8 cellular contexts compared by ENCODE assay signal in genomic region chr12:104286538-104287482, GRCh38.
DNase-seq lines count a peak whose midpoint lies in the region; ATAC-seq, FAIRE-seq and TF ChIP-seq lines count a peak whose summit lies in the region.

No MANE protein-coding gene starts in this region.

- H3F3A ChIP-seq in OCI-LY1 (ENCODE audit: insufficient read depth, low read length), result no peaks in the 10 kb centered on the region

- DNase-seq in D721Med (ENCODE audit: insufficient read length, low spot score) (peak; percentile 73), activated T-cell treated with anti-CD3 and anti-CD28 coated beads for 1 hour (ENCODE audit: low read depth) (peak; percentile 81), epidermal melanocyte (ENCODE audit: insufficient read length, low spot score) (peak; percentile 82), midbrain (lab: John Stamatoyannopoulos, UW) (peak; percentile 92)
- peak; percentile 64 to 77 for DNase-seq in stimulated activated CD8-positive, alpha-beta memory T cell treated with anti-CD3 and anti-CD28 coated beads, Interleukin-2, amount 100 ng/mL, for 1 hour (ENCODE audit: low read depth in 2 of 2)

- H3K36me3 ChIP-seq in HUES6 (ENCODE audit: control insufficient read depth, insufficient read depth, low read length) (peaks cover 16% of the 10 kb centered on the region; the same call in 1 of the 2 replicates), OCI-LY1 (ENCODE audit: insufficient read depth, low read length) (peaks cover 7% of the 10 kb centered on the region)

- H3K27ac ChIP-seq in HUES6 (ENCODE audit: low read depth, low read length), result peak overlapping the region; percentile 93
- H3K27ac ChIP-seq in OCI-LY1 (ENCODE audit: low read depth, low read length, poor library complexity, severe bottlenecking), result peak overlapping the region; percentile 97

- no peak overlapping the region for H2AFZ ChIP-seq in OCI-LY1 (ENCODE audit: low read length)

- H3K9me3 ChIP-seq in HUES6 (ENCODE audit: control insufficient read depth, insufficient read depth, low read depth, low read length) (peaks cover 2% of the 10 kb centered on the region; the same call in 1 of the 2 replicates), OCI-LY1 (ENCODE audit: low read length) (no peaks in the 10 kb centered on the region)

- TF ChIP-seq CTCF in D721Med (IDR thresholded peaks at IDR 0.05; ENCODE audit: insufficient read depth, missing control alignments), result no peak
- no peak for TF ChIP-seq CTCF in OCI-LY1 (IDR thresholded peaks at IDR 0.05; ENCODE audit: low read length)

- H3K4me3 ChIP-seq in HUES6 (ENCODE audit: low read depth, low read length) (peak overlapping the region; percentile 89), OCI-LY1 (ENCODE audit: low read depth, low read length, poor library complexity, severe bottlenecking) (peak overlapping the region; percentile 72)

- H3K27me3 ChIP-seq in HUES6 (ENCODE audit: control insufficient read depth, insufficient read depth, low read length), result no peaks in the 10 kb centered on the region
- H3K27me3 ChIP-seq in OCI-LY1 (ENCODE audit: insufficient read depth, low read length), result no peaks in the 10 kb centered on the region

- H3K9me2 ChIP-seq in OCI-LY1 (ENCODE audit: low read depth, low read length), result no peaks in the 10 kb centered on the region

- peak overlapping the region; percentile 96 for H3K4me2 ChIP-seq in OCI-LY1 (ENCODE audit: low read length)

- peak; percentile 75 for FAIRE-seq in D721Med (lab: Jason Lieb, UNC)

- H3K9ac ChIP-seq in HUES6 (ENCODE audit: low read length) (peak overlapping the region; percentile 94), OCI-LY1 (ENCODE audit: low read length) (peak overlapping the region; percentile 90)

- H4K20me1 ChIP-seq in OCI-LY1 (ENCODE audit: insufficient read depth, low read length), result no peaks in the 10 kb centered on the region

- ATAC-seq in GM21447 (IDR thresholded peaks at IDR 0.05; ENCODE audit: unreplicated experiment), result peak; percentile 87

- peaks cover 23% of the 10 kb centered on the region for H3K4me1 ChIP-seq in HUES6 (ENCODE audit: control insufficient read depth, insufficient read depth, low read length)
- H3K4me1 ChIP-seq in OCI-LY1 (ENCODE audit: insufficient read depth, low read length, severe bottlenecking), result peaks cover 22% of the 10 kb centered on the region

- peaks cover 35% of the 10 kb centered on the region for H3K79me2 ChIP-seq in OCI-LY1 (ENCODE audit: insufficient read depth, low read length)

Comparison
In these comparisons a context has a peak if more than half of its experiments do, and no peak if none do; other contexts are left out.
1. Peak in every context shown above with its lines: DNase-seq, ATAC-seq, H3K4me3 ChIP-seq and H3K27ac ChIP-seq.